In the genomic region with DNA sequence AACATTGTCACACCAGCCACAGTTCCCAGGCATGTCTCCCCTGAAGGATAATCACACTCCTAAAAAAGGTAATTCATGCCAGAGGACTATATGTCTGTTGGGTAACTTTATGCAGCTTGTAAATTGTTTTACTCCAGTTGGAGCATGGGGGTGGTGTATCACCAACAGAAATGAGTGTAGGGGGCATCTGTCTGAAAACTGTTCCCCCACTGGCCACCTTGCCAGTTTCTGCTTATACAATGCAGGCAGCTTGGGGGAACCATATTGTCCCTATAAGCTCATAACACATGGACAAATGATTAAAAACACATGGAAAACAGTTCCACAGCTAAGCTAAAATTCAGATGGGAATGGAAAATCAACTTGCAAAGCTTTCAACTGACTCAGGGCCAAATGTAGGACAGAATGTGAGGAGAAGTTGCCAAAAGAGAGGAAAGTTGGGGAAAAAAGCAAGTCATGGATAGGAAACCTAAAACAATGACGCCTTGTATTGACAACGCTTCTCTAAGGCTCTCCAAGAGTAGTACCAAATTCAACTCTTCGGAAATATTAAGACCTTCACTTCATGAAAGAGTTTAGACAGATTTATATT, we compare ENCODE assay signal across 35 cellular contexts. TPM values are rescaled to one million over a fixed set of nuclear protein-coding genes. Genes with fewer than 3 reads are reported as not detected.
"Had no signal": no experiment of that assay in that cellular context is flagged by ENCODE, and none has a peak within 500 bp of the region (broad histone marks: within the 10 kb centered on the region; RNA-seq: fewer than 3 reads in every experiment).

No MANE protein-coding gene starts in this region.

- DNase-seq: activated CD4-positive, alpha-beta T cell treated with anti-CD3 and anti-CD28 coated beads for 48 hours; activated CD4-positive, alpha-beta T cell treated with anti-CD3 and anti-CD28 coated beads, Interleukin-2, amount 50 U/mL, for 48 hours; activated CD8-positive, alpha-beta memory T cell treated with anti-CD3 and anti-CD28 coated beads, Interleukin-2, amount 50 U/mL, for 48 hours; activated gamma-delta T cell; activated naive CD4-positive, alpha-beta T cell treated with anti-CD3 and anti-CD28 coated beads, Interleukin-2, amount 10 ng/mL, durations not matched to agents 7 days and 5 days; activated naive CD8-positive, alpha-beta T cell treated with anti-CD3 and anti-CD28 coated beads, Interleukin-2, amount 10 ng/mL, durations not matched to agents 7 days and 5 days; activated T-cell treated with anti-CD3 and anti-CD28 coated beads, Interleukin-2, amount 50 U/mL, for 24 hours; cortex of kidney; effector memory CD8-positive, alpha-beta T cell; erythroblast; gastrocnemius medialis; glutamatergic neuron; hippocampal formation; kidney; lower lobe of right lung; nephron progenitor cell; sigmoid colon; small intestine; stimulated activated CD4-positive, alpha-beta T cell treated with anti-CD3 and anti-CD28 coated beads, Interleukin-1b, Interleukin-23, amount 100 ng/mL, for 48 hours; stimulated activated CD4-positive, alpha-beta T cell treated with anti-CD3 and anti-CD28 coated beads, Interleukin-4, amount 100 ng/mL, for 4 hours; stimulated activated CD8-positive, alpha-beta memory T cell treated with anti-CD3 and anti-CD28 coated beads, Interleukin-4, amount 100 ng/mL, for 48 hours; stomach; T-helper 17 cell; T1000; tibial artery; upper lobe of right lung; WERI-Rb-1 had no signal

- ATAC-seq: activated CD4-positive, CD25-positive, alpha-beta regulatory T cell treated with anti-CD3 and anti-CD28 coated beads, Interleukin-2, amount 50 U/mL, for 24 hours; effector memory CD8-positive, alpha-beta T cell; gastrocnemius medialis; lower lobe of right lung; stimulated activated memory B cell treated with anti-CD40 and anti-IgM and Interleukin-4, amounts not matched to agents 10 μg/mL and 1 μg/mL and 100 μg/mL, for 72 hours; T-helper 17 cell; upper lobe of right lung had no signal

RNA-seq across cellular contexts. Expression of gene CER1, which starts 7.9 kb away (rescaled TPM):
- total RNA-seq: activated naive CD8-positive, alpha-beta T cell treated with anti-CD3 and anti-CD28 coated beads, Interleukin-2, amount 10 ng/mL, durations not matched to agents 7 days and 5 days; ascending aorta; gastrocnemius medialis; kidney; lower lobe of right lung; mesenteric fat pad; mucosa of gallbladder; osteocyte; posterior vena cava; stomach; suprapubic skin; T-helper 17 cell; upper lobe of right lung had no signal
